ENCODE assay signal across 19 cellular contexts in the genomic region with DNA sequence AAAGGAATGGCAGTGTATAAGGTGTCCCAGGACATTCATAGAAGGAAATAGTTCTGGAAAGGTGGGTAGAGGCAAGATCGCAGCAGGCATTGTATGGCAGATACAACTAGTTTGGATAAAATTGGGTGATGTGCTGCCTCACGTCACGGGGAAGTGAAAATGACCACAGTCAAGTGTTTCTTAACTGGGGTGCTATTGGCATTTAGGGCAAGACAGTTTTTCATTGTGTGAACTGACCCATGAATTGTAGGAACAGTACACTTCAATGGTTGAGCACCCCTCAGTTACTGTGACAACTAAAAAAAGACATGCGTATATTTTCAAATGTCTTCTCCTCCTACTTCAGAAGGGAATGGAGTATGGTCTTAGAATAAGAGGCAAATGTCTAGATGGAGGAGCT.
"Had no signal": no experiment of that assay in that cellular context is flagged by ENCODE, and none has a peak within 500 bp of the region (broad histone marks: within the 10 kb centered on the region; RNA-seq: fewer than 3 reads in every experiment).

No MANE protein-coding gene starts in this region.

- DNase-seq: activated CD4-positive, alpha-beta T cell treated with anti-CD3 and anti-CD28 coated beads, Interleukin-2, amount 50 U/mL, for 1 hour; activated CD8-positive, alpha-beta memory T cell treated with anti-CD3 and anti-CD28 coated beads, Interleukin-2, amount 50 U/mL, for 4 hours; activated naive CD4-positive, alpha-beta T cell treated with anti-CD3 and anti-CD28 coated beads, Interleukin-2, amount 10 ng/mL, durations not matched to agents 7 days and 5 days; activated naive CD8-positive, alpha-beta T cell treated with anti-CD3 and anti-CD28 coated beads, Interleukin-2, amount 50 U/mL, for 24 hours; activated T-cell treated with anti-CD3 and anti-CD28 coated beads, Interleukin-2, amount 50 U/mL, for 4 hours; anterior cingulate cortex; caudate nucleus; dorsolateral prefrontal cortex; foreskin keratinocyte; hypothalamus; lower lobe of right lung; stimulated activated CD4-positive, alpha-beta T cell treated with anti-CD3 and anti-CD28 coated beads, Interleukin-4, amount 100 ng/mL, for 24 hours; upper lobe of right lung had no signal

- H3K36me3 ChIP-seq: lower lobe of right lung, thoracic aorta, upper lobe of right lung had no signal

- FAIRE-seq: keratinocyte had no signal

- H3K4me1 Mint-ChIP-seq: activated naive CD4-positive, alpha-beta T cell treated with anti-CD3 and anti-CD28 coated beads, Interleukin-2, amount 10 ng/mL, durations not matched to agents 7 days and 5 days; brain; nephron; stimulated activated effector memory CD8-positive, alpha-beta T cell treated with anti-CD3 and anti-CD28 coated beads, Interleukin-12 subunit alpha, Interleukin-12 subunit beta, amount 100 ng/mL, for 72 hours had no signal

- H3K4me3 ChIP-seq: dorsolateral prefrontal cortex, lower lobe of right lung, thoracic aorta, upper lobe of right lung had no signal

- H3K27ac ChIP-seq: dorsolateral prefrontal cortex, foreskin keratinocyte, lower lobe of right lung, thoracic aorta, upper lobe of right lung had no signal

- H3K4me3 Mint-ChIP-seq: activated naive CD4-positive, alpha-beta T cell treated with anti-CD3 and anti-CD28 coated beads, Interleukin-2, amount 10 ng/mL, durations not matched to agents 7 days and 5 days; activated naive CD8-positive, alpha-beta T cell treated with anti-CD3 and anti-CD28 coated beads, Interleukin-2, amount 50 U/mL, for 24 hours; activated T-cell treated with anti-CD3 and anti-CD28 coated beads, Interleukin-2, amount 50 U/mL, for 4 hours; brain; nephron; stimulated activated effector memory CD8-positive, alpha-beta T cell treated with anti-CD3 and anti-CD28 coated beads, Interleukin-12 subunit alpha, Interleukin-12 subunit beta, amount 100 ng/mL, for 72 hours had no signal

- H3K27ac Mint-ChIP-seq: activated naive CD4-positive, alpha-beta T cell treated with anti-CD3 and anti-CD28 coated beads, Interleukin-2, amount 10 ng/mL, durations not matched to agents 7 days and 5 days; activated naive CD8-positive, alpha-beta T cell treated with anti-CD3 and anti-CD28 coated beads, Interleukin-2, amount 50 U/mL, for 24 hours; brain; nephron; stimulated activated effector memory CD8-positive, alpha-beta T cell treated with anti-CD3 and anti-CD28 coated beads, Interleukin-12 subunit alpha, Interleukin-12 subunit beta, amount 100 ng/mL, for 72 hours had no signal

- ATAC-seq: activated naive CD8-positive, alpha-beta T cell treated with anti-CD3 and anti-CD28 coated beads, Interleukin-2, amount 50 U/mL, for 24 hours; activated T-cell treated with anti-CD3 and anti-CD28 coated beads, Interleukin-2, amount 50 U/mL, for 4 hours; foreskin keratinocyte; lower lobe of right lung; sciatic nerve; stimulated activated effector memory CD8-positive, alpha-beta T cell treated with anti-CD3 and anti-CD28 coated beads, Interleukin-12 subunit alpha, Interleukin-12 subunit beta, amount 100 ng/mL, for 72 hours; upper lobe of right lung had no signal

- H3K36me3 Mint-ChIP-seq: activated naive CD4-positive, alpha-beta T cell treated with anti-CD3 and anti-CD28 coated beads, Interleukin-2, amount 10 ng/mL, durations not matched to agents 7 days and 5 days; brain; stimulated activated effector memory CD8-positive, alpha-beta T cell treated with anti-CD3 and anti-CD28 coated beads, Interleukin-12 subunit alpha, Interleukin-12 subunit beta, amount 100 ng/mL, for 72 hours had no signal

- H3K4me1 ChIP-seq: foreskin keratinocyte, lower lobe of right lung, upper lobe of right lung had no signal

- H3K9me3 ChIP-seq: lower lobe of right lung, thoracic aorta, upper lobe of right lung had no signal

- H3K27me3 ChIP-seq: dorsolateral prefrontal cortex, foreskin keratinocyte, upper lobe of right lung had no signal

- H3K9me3 Mint-ChIP-seq: activated naive CD4-positive, alpha-beta T cell treated with anti-CD3 and anti-CD28 coated beads, Interleukin-2, amount 10 ng/mL, durations not matched to agents 7 days and 5 days; activated naive CD8-positive, alpha-beta T cell treated with anti-CD3 and anti-CD28 coated beads, Interleukin-2, amount 50 U/mL, for 24 hours; activated T-cell treated with anti-CD3 and anti-CD28 coated beads, Interleukin-2, amount 50 U/mL, for 4 hours; brain; nephron; stimulated activated effector memory CD8-positive, alpha-beta T cell treated with anti-CD3 and anti-CD28 coated beads, Interleukin-12 subunit alpha, Interleukin-12 subunit beta, amount 100 ng/mL, for 72 hours had no signal
